8 cellular contexts compared by ENCODE assay signal in genomic region chr15:43204016-43204901, GRCh38. TPM values are rescaled to one million over a fixed set of nuclear protein-coding genes. Genes with fewer than 3 reads are reported as not detected.
A peak's percentile ranks its signal among the peaks of the same experiment; 100 is the strongest.
DNase-seq lines count a peak whose midpoint lies in the region; ATAC-seq and TF ChIP-seq lines count a peak whose summit lies in the region.

No MANE protein-coding gene starts in this region.

- H3K4me3 Mint-ChIP-seq in activated T-helper 17 cell treated with anti-CD3 and anti-CD28 coated beads, Interleukin-2, amount 50 U/mL, for 72 hours: no peak overlapping the region

- H3K9ac ChIP-seq in OCI-LY1 (ENCODE audit: low read length): no peak overlapping the region

- H3K27me3 Mint-ChIP-seq in activated T-helper 17 cell treated with anti-CD3 and anti-CD28 coated beads, Interleukin-2, amount 50 U/mL, for 72 hours: peaks cover 13% of the 10 kb centered on the region

- H3K4me3 ChIP-seq in OCI-LY1 (ENCODE audit: low read depth, low read length, poor library complexity, severe bottlenecking) (no peak overlapping the region), retinal pigment epithelial cell (ENCODE audit: low read length) (no peak overlapping the region)

- no peaks in the 10 kb centered on the region for H3K36me3 Mint-ChIP-seq in activated T-helper 17 cell treated with anti-CD3 and anti-CD28 coated beads, Interleukin-2, amount 50 U/mL, for 72 hours (ENCODE audit: low read depth)

- no peaks in the 10 kb centered on the region for H3K79me2 ChIP-seq in OCI-LY1 (ENCODE audit: insufficient read depth, low read length)

- peak; percentile 61 for DNase-seq in ACHN
- peak; percentile 65 for DNase-seq in GM13977 (ENCODE audit: low spot score)
- peak; percentile 54 for DNase-seq in germinal center (ENCODE audit: low spot score)
- DNase-seq in retinal pigment epithelial cell (ENCODE audit: low read depth): no peak
- DNase-seq in NCI-H187 (lab: John Stamatoyannopoulos, UW): no peak

- in situ Hi-C loops in ACHN (cut with HindIII; ENCODE audit: low pct_ligation_motif_present, low pct_unique_long_range_greater_than_20kb, low sequenced_read_pairs) (no loop called here), GM13977 (cut with MboI; ENCODE audit: low pct_unique_long_range_greater_than_20kb, low sequenced_read_pairs, unreplicated experiment) (no loop called here)

- H3K27ac Mint-ChIP-seq in activated T-helper 17 cell treated with anti-CD3 and anti-CD28 coated beads, Interleukin-2, amount 50 U/mL, for 72 hours: no peak overlapping the region

- peaks cover 11% of the 10 kb centered on the region for H3K4me1 Mint-ChIP-seq in activated T-helper 17 cell treated with anti-CD3 and anti-CD28 coated beads, Interleukin-2, amount 50 U/mL, for 72 hours

- H3K27me3 ChIP-seq in OCI-LY1 (ENCODE audit: insufficient read depth, low read length): no peaks in the 10 kb centered on the region; the same call in none of the 2 replicates

- no peak overlapping the region for H3K27ac ChIP-seq in OCI-LY1 (ENCODE audit: low read depth, low read length, poor library complexity, severe bottlenecking)

- no peaks in the 10 kb centered on the region for H3F3A ChIP-seq in OCI-LY1 (ENCODE audit: insufficient read depth, low read length)

- no peaks in the 10 kb centered on the region for H3K4me1 ChIP-seq in OCI-LY1 (ENCODE audit: insufficient read depth, low read length, severe bottlenecking)

- H3K9me2 ChIP-seq in OCI-LY1 (ENCODE audit: low read depth, low read length): no peaks in the 10 kb centered on the region

- H4K20me1 ChIP-seq in OCI-LY1 (ENCODE audit: insufficient read depth, low read length): no peaks in the 10 kb centered on the region

- H3K9me3 Mint-ChIP-seq in activated T-helper 17 cell treated with anti-CD3 and anti-CD28 coated beads, Interleukin-2, amount 50 U/mL, for 72 hours: no peaks in the 10 kb centered on the region

- peak; percentile 55 for ATAC-seq in activated T-helper 17 cell treated with anti-CD3 and anti-CD28 coated beads, Interleukin-2, amount 50 U/mL, for 72 hours (replicated peaks)
- no peak for ATAC-seq in HG03039 (IDR thresholded peaks at IDR 0.05; ENCODE audit: unreplicated experiment)

- peak; percentile 77 for TF ChIP-seq CTCF in GM13977 (IDR thresholded peaks at IDR 0.05; ENCODE audit: extremely low read depth, insufficient read depth, missing control alignments)
- TF ChIP-seq CTCF in OCI-LY1 (IDR thresholded peaks at IDR 0.05; ENCODE audit: low read length): peak; percentile 80
- TF ChIP-seq CTCF in retinal pigment epithelial cell (conservative IDR thresholded peaks at IDR 0.05; ENCODE audit: low read depth, low read length): peak; percentile 80

- H2AFZ ChIP-seq in OCI-LY1 (ENCODE audit: low read length): no peak overlapping the region

- H3K4me2 ChIP-seq in OCI-LY1 (ENCODE audit: low read length): no peak overlapping the region

- no peaks in the 10 kb centered on the region for H3K9me3 ChIP-seq in OCI-LY1 (ENCODE audit: low read length)

- no peaks in the 10 kb centered on the region for H3K36me3 ChIP-seq in OCI-LY1 (ENCODE audit: insufficient read depth, low read length)

RNA-seq across cellular contexts. Expression of gene EPB42, which starts 16.6 kb away (rescaled TPM):
- not detected for total RNA-seq in activated T-helper 17 cell treated with anti-CD3 and anti-CD28 coated beads, Interleukin-2, amount 50 U/mL, for 72 hours

RNA-seq across cellular contexts. Expression of gene CCNDBP1, which starts 19.1 kb away (rescaled TPM):
- total RNA-seq in activated T-helper 17 cell treated with anti-CD3 and anti-CD28 coated beads, Interleukin-2, amount 50 U/mL, for 72 hours: 10 to 100 TPM; 63.1 to 66.8 TPM

Comparison
In these comparisons a context has a peak if more than half of its experiments do, and no peak if none do; other contexts are left out.
1. DNase-seq: peak in ACHN (single experiment), GM13977 (single experiment) and germinal center (single experiment); none in retinal pigment epithelial cell (single experiment) and NCI-H187 (0 of 2).
2. Peak in every context shown above with its lines, with median percentiles within 50 percentile points of each other: CTCF ChIP-seq.